ENCODE assay signal across 19 cellular contexts in the genomic region with DNA sequence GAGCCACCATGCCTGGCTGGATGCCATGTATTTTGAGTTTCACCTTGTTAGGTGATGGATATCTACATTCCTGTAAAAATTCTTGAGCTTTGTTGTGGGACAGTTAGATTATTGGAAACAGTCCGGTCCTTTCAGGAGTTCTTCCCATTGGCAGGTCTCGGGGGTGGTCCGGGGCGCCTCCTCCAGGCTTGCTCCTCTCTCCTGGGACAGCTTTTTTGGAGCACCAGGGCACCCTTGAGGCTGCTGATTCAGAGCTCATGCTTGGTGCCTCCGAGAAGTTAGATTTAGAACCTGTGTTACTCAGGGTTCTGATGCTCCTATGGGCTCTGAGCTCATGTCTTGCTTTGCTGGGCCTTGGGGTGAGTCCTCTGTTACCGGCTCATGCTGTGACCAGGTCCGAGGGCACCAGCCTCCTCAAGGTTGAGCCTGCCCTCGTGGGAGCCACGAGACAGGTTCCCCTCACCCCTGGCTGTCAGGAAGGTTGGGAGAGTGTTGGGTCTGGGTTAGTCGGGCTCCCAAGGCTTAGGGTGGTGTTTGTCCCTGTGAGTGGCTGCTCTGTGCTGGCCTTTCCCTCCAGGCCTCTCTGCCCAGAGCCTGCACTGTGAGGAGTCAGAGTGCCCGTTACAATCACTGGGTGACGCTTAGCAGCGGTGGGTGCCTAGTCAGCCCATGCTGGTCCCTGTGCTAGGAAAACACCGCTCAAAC. TPM values are rescaled to one million over a fixed set of nuclear protein-coding genes. Genes with fewer than 3 reads are reported as not detected.
A peak's percentile ranks its signal among the peaks of the same experiment; 100 is the strongest.
DNase-seq lines count a peak whose midpoint lies in the region; ATAC-seq, FAIRE-seq and TF ChIP-seq lines count a peak whose summit lies in the region.
"Had no signal": no experiment of that assay in that cellular context is flagged by ENCODE, and none has a peak within 500 bp of the region (broad histone marks: within the 10 kb centered on the region; RNA-seq: fewer than 3 reads in every experiment).

No MANE protein-coding gene starts in this region.

- ATAC-seq in GM12878 = no peak
- no peak for ATAC-seq in stimulated activated naive B cell treated with anti-CD40 and anti-IgM and Interleukin-4, amounts not matched to agents 10 μg/mL and 1 μg/mL and 100 μg/mL, for 72 hours (replicated peaks)
- ATAC-seq in naive thymus-derived CD4-positive, alpha-beta T cell = no peak
- ATAC-seq: HepG2 had no signal

- H3K27me3 ChIP-seq in right atrium auricular region (no peaks in the 10 kb centered on the region), GM12878 (replicated peaks in 1 of 2; ENCODE audit: control insufficient read depth in 2 of 2, insufficient read depth in 2 of 2, low read length in 1 of 2) (no peaks in the 10 kb centered on the region), neuronal stem cell (ENCODE audit: control insufficient read depth in 3 of 3, insufficient read depth in 3 of 3, low read depth in 1 of 3, low read length in 3 of 3) (peaks cover 0 to 6% (median 0%) of the 10 kb centered on the region in 3 experiments)
- H3K27me3 ChIP-seq in naive thymus-derived CD4-positive, alpha-beta T cell (ENCODE audit: control insufficient read depth in 2 of 2, insufficient read depth in 2 of 2, low read length in 2 of 2) = no peaks in the 10 kb centered on the region

- no peak overlapping the region for H2BK5ac ChIP-seq in neuronal stem cell (ENCODE audit: low read length)

- H3K4me1 ChIP-seq in right atrium auricular region (peaks cover 0 to 4% of the 10 kb centered on the region in 2 donors), GM12878 (ENCODE audit: control insufficient read depth, insufficient read depth, low read length) (no peaks in the 10 kb centered on the region), neuronal stem cell (ENCODE audit: control insufficient read depth in 2 of 2, insufficient read depth in 1 of 2, low read depth in 1 of 2, low read length in 2 of 2) (no peaks in the 10 kb centered on the region)
- H3K4me1 ChIP-seq in naive thymus-derived CD4-positive, alpha-beta T cell (ENCODE audit: control insufficient read depth in 2 of 2, insufficient read depth in 2 of 2, low read length in 2 of 2) = no peaks in the 10 kb centered on the region

- H3K27ac ChIP-seq in right atrium auricular region (no peak overlapping the region), GM12878 (ENCODE audit: control insufficient read depth, insufficient read depth) (no peak overlapping the region), neuronal stem cell (replicated peaks; ENCODE audit: low read length) (no peak overlapping the region)
- H3K27ac ChIP-seq in naive thymus-derived CD4-positive, alpha-beta T cell (ENCODE audit: low read depth, low read length) = no peak overlapping the region
- H3K27ac ChIP-seq: BLaER1 treated with 17β-estradiol and CSF1 and Interleukin-3, amounts not matched to agents 10 nM and 100 nM had no signal

- no peak overlapping the region for H2AK5ac ChIP-seq in neuronal stem cell (ENCODE audit: low read depth, low read length)

- H3K18ac ChIP-seq in neuronal stem cell (ENCODE audit: low read length) = no peak overlapping the region

- H3K4me3 Mint-ChIP-seq in stimulated activated naive B cell treated with anti-CD40 and anti-IgM and Interleukin-4, amounts not matched to agents 10 μg/mL and 1 μg/mL and 100 μg/mL, for 72 hours = no peak overlapping the region
- H3K4me3 Mint-ChIP-seq in naive thymus-derived CD4-positive, alpha-beta T cell = no peak overlapping the region
- H3K4me3 Mint-ChIP-seq: CD4-positive, CD25-positive, alpha-beta regulatory T cell; HFFc6 had no signal

- H3K27me3 Mint-ChIP-seq in stimulated activated naive B cell treated with anti-CD40 and anti-IgM and Interleukin-4, amounts not matched to agents 10 μg/mL and 1 μg/mL and 100 μg/mL, for 72 hours = no peaks in the 10 kb centered on the region
- H3K27me3 Mint-ChIP-seq in naive thymus-derived CD4-positive, alpha-beta T cell = peaks cover 0 to 16% (median 0%) of the 10 kb centered on the region in 5 donors

- 97% methylated on average over 14 of the region's 14 CpGs for WGBS in GM12878 (ENCODE audit: insufficient coverage, insufficient replicate concordance, low lambda C conversion rate, missing lambda C conversion rate)
- no CpG with 5 or more reads among the region's 14 CpGs for WGBS in neuronal stem cell (ENCODE audit: extremely low coverage in 2 of 2, insufficient read length in 2 of 2, insufficient replicate concordance in 1 of 2), 2 donors

- peak overlapping the region; percentile 66 for H3K27ac Mint-ChIP-seq in stimulated activated naive B cell treated with anti-CD40 and anti-IgM and Interleukin-4, amounts not matched to agents 10 μg/mL and 1 μg/mL and 100 μg/mL, for 72 hours
- H3K27ac Mint-ChIP-seq in naive thymus-derived CD4-positive, alpha-beta T cell = no peak overlapping the region
- H3K27ac Mint-ChIP-seq: CD4-positive, CD25-positive, alpha-beta regulatory T cell; HFFc6 had no signal

- no peak overlapping the region for H2BK120ac ChIP-seq in neuronal stem cell (ENCODE audit: low read depth, low read length)

- TF ChIP-seq POLR2A in GM12878 (IDR thresholded peaks at IDR 0.05; ENCODE audit: low read depth, low read length) = peak; percentile 61; the same call in 1 of the 2 replicates

- no peak overlapping the region for H2BK15ac ChIP-seq in neuronal stem cell (ENCODE audit: low read length)

- no peak overlapping the region for H3K4me2 ChIP-seq in GM12878 (ENCODE audit: control insufficient read depth, insufficient read depth)
- H3K4me2 ChIP-seq in neuronal stem cell (ENCODE audit: insufficient read depth, low read length, poor library complexity, severe bottlenecking) = no peak overlapping the region
- H3K4me2 ChIP-seq: BLaER1 treated with 17β-estradiol and CSF1 and Interleukin-3, amounts not matched to agents 10 nM and 100 nM had no signal

- H3K9ac ChIP-seq in GM12878 (ENCODE audit: control insufficient read depth, insufficient read depth, low read length) (no peak overlapping the region), neuronal stem cell (ENCODE audit: low read depth, low read length, poor library complexity) (no peak overlapping the region)
- H3K9ac ChIP-seq: BLaER1 treated with 17β-estradiol and CSF1 and Interleukin-3, amounts not matched to agents 10 nM and 100 nM had no signal

- no peak overlapping the region for H4K8ac ChIP-seq in neuronal stem cell (ENCODE audit: low read depth, low read length)

- H2AFZ ChIP-seq in GM12878 (ENCODE audit: control insufficient read depth, low read depth, low read length) = no peak overlapping the region
- H2AFZ ChIP-seq in neuronal stem cell (ENCODE audit: low read length) = no peak overlapping the region

- no peak overlapping the region for H3K4ac ChIP-seq in neuronal stem cell (ENCODE audit: low read length)

- H3K79me2 ChIP-seq in GM12878 (ENCODE audit: control insufficient read depth, insufficient read depth, low read length) = no peaks in the 10 kb centered on the region

- in situ Hi-C loops in GM12878 (cut with MboI) = no loop called here

- no peak overlapping the region for H3K4me3 ChIP-seq in right atrium auricular region
- H3K4me3 ChIP-seq in GM12878 = no peak overlapping the region
- H3K4me3 ChIP-seq in neuronal stem cell (ENCODE audit: low read length in 2 of 2) = no peak overlapping the region
- H3K4me3 ChIP-seq in naive thymus-derived CD4-positive, alpha-beta T cell (ENCODE audit: low read length) = no peak overlapping the region
- H3K4me3 ChIP-seq: BLaER1 treated with 17β-estradiol and CSF1 and Interleukin-3, amounts not matched to agents 10 nM and 100 nM had no signal

- TF ChIP-seq CTCF in right atrium auricular region (IDR thresholded peaks at IDR 0.05) (no peak), GM12878 (IDR thresholded peaks at IDR 0.05 in 2 of 3, conservative IDR thresholded peaks at IDR 0.05 in 1 of 3; ENCODE audit: control insufficient read depth in 2 of 3, extremely low read depth in 1 of 3, insufficient read depth in 1 of 3, low read depth in 3 of 3, low read length in 3 of 3) (no peak)

- SMC1A ChIA-PET in GM12878 (lab: Charles Lee; ENCODE audit: uncharacterized antibody, unreplicated experiment) = no interaction called here

- H3K14ac ChIP-seq in neuronal stem cell (ENCODE audit: low read length) = peak overlapping the region; percentile 14

- no peak for TF ChIP-seq EP300 in GM12878 (IDR thresholded peaks at IDR 0.05; ENCODE audit: borderline replicate concordance in 1 of 2, control insufficient read depth in 1 of 2, low read depth in 2 of 2, low read length in 2 of 2)

- RAD21 ChIA-PET in GM12878 (lab: Charles Lee; ENCODE audit: unreplicated experiment) = no interaction called here

- peaks cover 2% of the 10 kb centered on the region for H3K79me1 ChIP-seq in neuronal stem cell (ENCODE audit: low read depth, low read length)

- no TSS peak for BruUV-seq in GM12878 (replicated peaks; lab: Mats Ljungman, UMichigan)

- H2BK12ac ChIP-seq in neuronal stem cell (ENCODE audit: low read length) = no peak overlapping the region

- no peak overlapping the region for H3K23ac ChIP-seq in neuronal stem cell (ENCODE audit: low read depth, low read length, poor library complexity)

- H3K9me3 Mint-ChIP-seq in stimulated activated naive B cell treated with anti-CD40 and anti-IgM and Interleukin-4, amounts not matched to agents 10 μg/mL and 1 μg/mL and 100 μg/mL, for 72 hours = peaks cover 0 to 4% of the 10 kb centered on the region in 2 donors
- peaks cover 0 to 13% (median 6%) of the 10 kb centered on the region in 11 donors for H3K9me3 Mint-ChIP-seq in naive thymus-derived CD4-positive, alpha-beta T cell

- no peak for TF ChIP-seq RAD21 in GM12878 (IDR thresholded peaks at IDR 0.05; ENCODE audit: insufficient read depth, low read depth, low read length)

- no peak for FAIRE-seq in GM12878 (lab: Jason Lieb, UNC)
- FAIRE-seq: H1, HepG2 had no signal

- H4K91ac ChIP-seq in neuronal stem cell (ENCODE audit: low read depth, low read length, poor library complexity) = no peak overlapping the region

- DNase-seq in right atrium auricular region (ENCODE audit: low spot score) (peak; percentile 38), cardiac septum (ENCODE audit: low spot score) (no peak), GM12878 (ENCODE audit: low read depth, low spot score) (no peak), neuronal stem cell (ENCODE audit: low spot score) (no peak), HuH-7.5 (ENCODE audit: low spot score) (no peak)
- DNase-seq in stimulated activated naive B cell treated with anti-CD40 and anti-IgM and Interleukin-4, amounts not matched to agents 10 μg/mL and 1 μg/mL and 100 μg/mL, for 72 hours = no peak
- DNase-seq in activated effector memory CD4-positive, alpha-beta T cell treated with Interleukin-2 at 50 U/mL for 16 hours = no peak
- DNase-seq in naive thymus-derived CD4-positive, alpha-beta T cell = no peak
- DNase-seq: ACHN; CD4-positive, CD25-positive, alpha-beta regulatory T cell; DMS53; GF-D8; HCEC 1CT; HFFc6 had no signal

- peaks cover 6 to 12% of the 10 kb centered on the region in 2 donors for H3K4me1 Mint-ChIP-seq in stimulated activated naive B cell treated with anti-CD40 and anti-IgM and Interleukin-4, amounts not matched to agents 10 μg/mL and 1 μg/mL and 100 μg/mL, for 72 hours
- H3K4me1 Mint-ChIP-seq in naive thymus-derived CD4-positive, alpha-beta T cell = peaks cover 0 to 5% (median 0%) of the 10 kb centered on the region in 7 donors

- peaks cover 0 to under 1% of the 10 kb centered on the region in 2 donors for H3K9me3 ChIP-seq in right atrium auricular region
- no peaks in the 10 kb centered on the region; the same call in 2 of the 3 replicates for H3K9me3 ChIP-seq in GM12878 (replicated peaks; ENCODE audit: control insufficient read depth, insufficient read depth, low read length)
- H3K9me3 ChIP-seq in neuronal stem cell (replicated peaks in 1 of 2; ENCODE audit: control insufficient read depth in 2 of 2, insufficient read depth in 1 of 2, low read depth in 1 of 2, low read length in 2 of 2) = peaks cover 4 to 10% of the 10 kb centered on the region in 2 donors
- no peaks in the 10 kb centered on the region for H3K9me3 ChIP-seq in naive thymus-derived CD4-positive, alpha-beta T cell (ENCODE audit: control insufficient read depth in 2 of 3, low read length in 3 of 3)

- H3K36me3 Mint-ChIP-seq in stimulated activated naive B cell treated with anti-CD40 and anti-IgM and Interleukin-4, amounts not matched to agents 10 μg/mL and 1 μg/mL and 100 μg/mL, for 72 hours = peaks cover 41 to 53% of the 10 kb centered on the region in 2 donors
- H3K36me3 Mint-ChIP-seq in naive thymus-derived CD4-positive, alpha-beta T cell = peaks cover 18 to 24% (median 20%) of the 10 kb centered on the region in 5 donors

- intact Hi-C loops in cardiac septum (cut with DNase I) (no loop called here), GM12878 (cut with micrococcal nuclease; ENCODE audit: unreplicated experiment) (no loop called here)
- intact Hi-C loops in naive thymus-derived CD4-positive, alpha-beta T cell (cut with micrococcal nuclease) = no loop called here

- CTCF ChIA-PET in GM12878 (lab: Yijun Ruan, JAX) = interaction anchor here (0.9 kb wide), 1 partner anchor 88 kb away, joined by 3 read pairs; no protein-coding TSS in a partner anchor
- CTCF ChIA-PET in naive thymus-derived CD4-positive, alpha-beta T cell (lab: Charles Lee) = no interaction called here

- POLR2A ChIA-PET in GM12878 (lab: Charles Lee) = interaction anchor here (1.2 kb wide), 1 partner anchor 32 kb away, joined by 4 read pairs; no protein-coding TSS in a partner anchor
- POLR2A ChIA-PET in naive thymus-derived CD4-positive, alpha-beta T cell (lab: Charles Lee) = no interaction called here

- no peaks in the 10 kb centered on the region for H4K20me1 ChIP-seq in GM12878 (ENCODE audit: control insufficient read depth, insufficient read depth)

- peaks cover 44% of the 10 kb centered on the region for H3K36me3 ChIP-seq in right atrium auricular region
- peaks cover 7 to 17% of the 10 kb centered on the region in 2 experiments for H3K36me3 ChIP-seq in GM12878 (ENCODE audit: control insufficient read depth in 2 of 2, insufficient read depth in 2 of 2, low read length in 1 of 2)
- peaks cover 22 to 52% of the 10 kb centered on the region in 2 donors for H3K36me3 ChIP-seq in neuronal stem cell (replicated peaks in 1 of 2; ENCODE audit: control insufficient read depth in 2 of 2, insufficient read depth in 2 of 2, low read length in 2 of 2)
- peaks cover 0 to 45% (median under 1%) of the 10 kb centered on the region in 3 experiments for H3K36me3 ChIP-seq in naive thymus-derived CD4-positive, alpha-beta T cell (ENCODE audit: control insufficient read depth in 2 of 3, insufficient read depth in 3 of 3, low read length in 3 of 3)

RNA-seq across cellular contexts. Expression of a gene that starts 6.0 kb away (rescaled TPM):
- total RNA-seq in right atrium auricular region = not detected
- not detected for total RNA-seq in cardiac septum
- total RNA-seq in GM12878 (2013; cell fraction: nucleolus; rRNA removed) = not detected in 2 replicates
- not detected in 2 replicates for total RNA-seq in GM12878 (2014; rRNA removed)
- not detected in 2 replicates for total RNA-seq in GM12878 (2014; rRNA removed; fragmentation: Illumina TruSeq; extraction: Trizol)
- total RNA-seq in GM12878 (2021) = not detected in 2 replicates
- polyA plus RNA-seq in GM12878 (2011; ENCODE audit: low read depth) = 0.42 TPM
- not detected in 2 replicates for polyA plus RNA-seq in GM12878 (2011; rRNA removed)
- polyA plus RNA-seq in GM12878 (2011; cell fraction: cytosol; rRNA removed) = not detected in 2 replicates
- polyA plus RNA-seq in GM12878 (2011; cell fraction: nucleus; rRNA removed) = not detected in 2 replicates
- polyA plus RNA-seq in GM12878 (2012) = 0.83 and 0.89 TPM in 2 replicates
- polyA plus RNA-seq in GM12878 (2014; fragmentation: Illumina TruSeq; extraction: Trizol) = not detected in 2 replicates
- polyA plus RNA-seq in GM12878 (2014; fragmentation: Nextera tagmentation; extraction: Ambion mirVana) = under 1 TPM; 0.03 to 0.15 TPM
- not detected in 2 replicates for polyA plus RNA-seq in GM12878 (2014; rRNA removed)
- polyA plus RNA-seq in GM12878 (2016; fragmentation: Nextera tagmentation; extraction: Ambion mirVana) = under 1 TPM; 0.78 to 0.96 TPM
- not detected in 2 replicates for polyA minus RNA-seq in GM12878 (2011; rRNA and poly(A)+ RNA removed)
- not detected in 2 replicates for polyA minus RNA-seq in GM12878 (2011; cell fraction: cytosol; rRNA and poly(A)+ RNA removed)
- not detected in 2 replicates for polyA minus RNA-seq in GM12878 (2011; cell fraction: nucleus; rRNA and poly(A)+ RNA removed)
- polyA plus RNA-seq in neuronal stem cell (2013, experiment 1 of 2) = 0.52 TPM
- polyA plus RNA-seq in neuronal stem cell (2013, experiment 2 of 2) = 0.53 TPM
- total RNA-seq in naive thymus-derived CD4-positive, alpha-beta T cell = not detected
- under 1 TPM; 0.10 to 0.34 TPM for polyA plus RNA-seq in naive thymus-derived CD4-positive, alpha-beta T cell
- total RNA-seq: A172; CD4-positive, CD25-positive, alpha-beta regulatory T cell; HepG2; HT1080 had no signal
- polyA plus RNA-seq: HepG2 had no signal

RNA-seq across cellular contexts. Expression of a gene that starts 24.5 kb away (rescaled TPM):
- total RNA-seq in right atrium auricular region (10 to 100 TPM in 1 of 2 donors, 1 to 10 TPM in 1; 9.9 to 15.1 TPM), cardiac septum (21.6 TPM), GM12878 (2014; rRNA removed) (39.6 and 46.6 TPM in 2 replicates), GM12878 (2014; rRNA removed; fragmentation: Illumina TruSeq; extraction: Trizol) (34.4 and 41.6 TPM in 2 replicates), GM12878 (2021) (52.8 and 65.8 TPM in 2 replicates)
- total RNA-seq in GM12878 (2013; cell fraction: nucleolus; rRNA removed) = 107 and 127 TPM in 2 replicates
- polyA plus RNA-seq in GM12878 (2011; ENCODE audit: low read depth) = 17.0 TPM
- polyA plus RNA-seq in GM12878 (2011; rRNA removed) (50.7 and 64.1 TPM in 2 replicates), GM12878 (2014; fragmentation: Illumina TruSeq; extraction: Trizol) (46.0 and 60.9 TPM in 2 replicates), GM12878 (2014; fragmentation: Nextera tagmentation; extraction: Ambion mirVana) (1 to 10 TPM; 6.2 to 9.2 TPM), GM12878 (2014; rRNA removed) (92.6 and 95.2 TPM in 2 replicates), GM12878 (2016; fragmentation: Nextera tagmentation; extraction: Ambion mirVana) (100 to 1,000 TPM; 102 to 104 TPM)
- polyA plus RNA-seq in GM12878 (2011; cell fraction: cytosol; rRNA removed) = 76.9 and 109 TPM in 2 replicates
- 240 and 347 TPM in 2 replicates for polyA plus RNA-seq in GM12878 (2011; cell fraction: nucleus; rRNA removed)
- 27.9 and 29.1 TPM in 2 replicates for polyA plus RNA-seq in GM12878 (2012)
- polyA minus RNA-seq in GM12878 (2011; rRNA and poly(A)+ RNA removed) = 53.0 and 56.3 TPM in 2 replicates
- polyA minus RNA-seq in GM12878 (2011; cell fraction: cytosol; rRNA and poly(A)+ RNA removed) = 17.9 and 18.8 TPM in 2 replicates
- polyA minus RNA-seq in GM12878 (2011; cell fraction: nucleus; rRNA and poly(A)+ RNA removed) = 34.3 and 67.6 TPM in 2 replicates
- polyA plus RNA-seq in neuronal stem cell (2013, experiment 1 of 2) = 15.5 TPM
- 15.8 TPM for polyA plus RNA-seq in neuronal stem cell (2013, experiment 2 of 2)
- total RNA-seq in naive thymus-derived CD4-positive, alpha-beta T cell = 10 to 100 TPM; 51.0 to 67.1 (median 57.2) TPM
- 10 to 100 TPM; 25.6 to 40.7 TPM for polyA plus RNA-seq in naive thymus-derived CD4-positive, alpha-beta T cell

RNA-seq across cellular contexts. Expression of a gene that starts 35.3 kb away (rescaled TPM):
- total RNA-seq in right atrium auricular region (under 1 TPM; 0.22 to 0.24 TPM), cardiac septum (1.0 TPM), GM12878 (2014; rRNA removed) (0.60 and 0.62 TPM in 2 replicates), GM12878 (2014; rRNA removed; fragmentation: Illumina TruSeq; extraction: Trizol) (0.37 and 0.54 TPM in 2 replicates), GM12878 (2021) (1.2 TPM in 2 replicates)
- total RNA-seq in GM12878 (2013; cell fraction: nucleolus; rRNA removed) = 27.4 and 36.2 TPM in 2 replicates
- polyA plus RNA-seq in GM12878 (2011; ENCODE audit: low read depth) = 0.24 TPM
- polyA plus RNA-seq in GM12878 (2011; rRNA removed) (22.0 and 23.1 TPM in 2 replicates), GM12878 (2014; fragmentation: Illumina TruSeq; extraction: Trizol) (0.32 and 0.72 TPM in 2 replicates), GM12878 (2014; fragmentation: Nextera tagmentation; extraction: Ambion mirVana) (under 1 TPM; 0.05 to 0.09 TPM), GM12878 (2014; rRNA removed) (1.2 and 1.5 TPM in 2 replicates), GM12878 (2016; fragmentation: Nextera tagmentation; extraction: Ambion mirVana) (under 1 TPM; 0.11 to 0.31 TPM)
- polyA plus RNA-seq in GM12878 (2011; cell fraction: cytosol; rRNA removed) = 15.1 and 20.2 TPM in 2 replicates
- polyA plus RNA-seq in GM12878 (2011; cell fraction: nucleus; rRNA removed) = 292 and 335 TPM in 2 replicates
- 1.3 TPM in 2 replicates for polyA plus RNA-seq in GM12878 (2012)
- polyA minus RNA-seq in GM12878 (2011; rRNA and poly(A)+ RNA removed) = 13.9 and 20.8 TPM in 2 replicates
- 2.9 and 7.2 TPM in 2 replicates for polyA minus RNA-seq in GM12878 (2011; cell fraction: cytosol; rRNA and poly(A)+ RNA removed)
- polyA minus RNA-seq in GM12878 (2011; cell fraction: nucleus; rRNA and poly(A)+ RNA removed) = 44.2 and 54.8 TPM in 2 replicates
- 0.56 TPM for polyA plus RNA-seq in neuronal stem cell (2013, experiment 1 of 2)
- polyA plus RNA-seq in neuronal stem cell (2013, experiment 2 of 2) = 0.46 TPM
- total RNA-seq in naive thymus-derived CD4-positive, alpha-beta T cell = 1 to 10 TPM; 2.3 to 8.6 (median 4.5) TPM
- under 1 TPM in 1 of 2 donors, not detected in 1; 0.03 TPM for polyA plus RNA-seq in naive thymus-derived CD4-positive, alpha-beta T cell
- total RNA-seq: A172 had no signal

RNA-seq across cellular contexts. Expression of a gene that starts 39.4 kb away (rescaled TPM):
- 1 to 10 TPM; 2.4 to 3.5 TPM for total RNA-seq in right atrium auricular region
- 2.9 TPM for total RNA-seq in cardiac septum
- total RNA-seq in GM12878 (2013; cell fraction: nucleolus; rRNA removed) = 12.1 and 14.7 TPM in 2 replicates
- total RNA-seq in GM12878 (2014; rRNA removed) = 11.7 and 13.8 TPM in 2 replicates
- total RNA-seq in GM12878 (2014; rRNA removed; fragmentation: Illumina TruSeq; extraction: Trizol) = 5.5 and 7.2 TPM in 2 replicates
- 14.4 and 16.1 TPM in 2 replicates for total RNA-seq in GM12878 (2021)
- polyA plus RNA-seq in GM12878 (2011; ENCODE audit: low read depth) = 2.5 TPM
- 4.3 and 4.7 TPM in 2 replicates for polyA plus RNA-seq in GM12878 (2011; rRNA removed)
- polyA plus RNA-seq in GM12878 (2011; cell fraction: cytosol; rRNA removed) = 6.5 and 7.6 TPM in 2 replicates
- 9.9 and 13.2 TPM in 2 replicates for polyA plus RNA-seq in GM12878 (2011; cell fraction: nucleus; rRNA removed)
- 7.4 and 8.3 TPM in 2 replicates for polyA plus RNA-seq in GM12878 (2012)
- 2.2 and 4.1 TPM in 2 replicates for polyA plus RNA-seq in GM12878 (2014; fragmentation: Illumina TruSeq; extraction: Trizol)
- 1 to 10 TPM; 1.2 to 4.9 TPM for polyA plus RNA-seq in GM12878 (2014; fragmentation: Nextera tagmentation; extraction: Ambion mirVana)
- polyA plus RNA-seq in GM12878 (2014; rRNA removed) = 15.1 and 16.1 TPM in 2 replicates
- 10 to 100 TPM; 20.5 to 22.2 TPM for polyA plus RNA-seq in GM12878 (2016; fragmentation: Nextera tagmentation; extraction: Ambion mirVana)
- 3.2 and 9.8 TPM in 2 replicates for polyA minus RNA-seq in GM12878 (2011; rRNA and poly(A)+ RNA removed)
- polyA minus RNA-seq in GM12878 (2011; cell fraction: cytosol; rRNA and poly(A)+ RNA removed) = 2.8 and 3.9 TPM in 2 replicates
- polyA minus RNA-seq in GM12878 (2011; cell fraction: nucleus; rRNA and poly(A)+ RNA removed) = 5.4 and 5.7 TPM in 2 replicates
- polyA plus RNA-seq in neuronal stem cell (2013, experiment 1 of 2) = 6.1 TPM
- polyA plus RNA-seq in neuronal stem cell (2013, experiment 2 of 2) = 5.9 TPM
- total RNA-seq in naive thymus-derived CD4-positive, alpha-beta T cell = 1 to 10 TPM; 1.6 to 9.8 (median 7.7) TPM
- 1 to 10 TPM; 6.1 to 8.7 TPM for polyA plus RNA-seq in naive thymus-derived CD4-positive, alpha-beta T cell

RNA-seq across cellular contexts. Expression of a gene that starts 45.3 kb away (rescaled TPM):
- total RNA-seq in right atrium auricular region (100 to 1,000 TPM in 1 of 2 donors, 10 to 100 TPM in 1; 89.8 to 146 TPM), cardiac septum (152 TPM), GM12878 (2014; rRNA removed) (63.5 and 71.4 TPM in 2 replicates), GM12878 (2014; rRNA removed; fragmentation: Illumina TruSeq; extraction: Trizol) (48.0 and 50.8 TPM in 2 replicates), GM12878 (2021) (73.2 and 77.8 TPM in 2 replicates)
- 7.9 and 8.3 TPM in 2 replicates for total RNA-seq in GM12878 (2013; cell fraction: nucleolus; rRNA removed)
- polyA plus RNA-seq in GM12878 (2011; ENCODE audit: low read depth) = 52.7 TPM
- polyA plus RNA-seq in GM12878 (2011; rRNA removed) (21.0 and 32.7 TPM in 2 replicates), GM12878 (2014; fragmentation: Illumina TruSeq; extraction: Trizol) (35.6 and 57.1 TPM in 2 replicates), GM12878 (2014; fragmentation: Nextera tagmentation; extraction: Ambion mirVana) (10 to 100 TPM; 55.3 to 67.7 TPM), GM12878 (2014; rRNA removed) (51.9 and 52.6 TPM in 2 replicates), GM12878 (2016; fragmentation: Nextera tagmentation; extraction: Ambion mirVana) (100 to 1,000 TPM; 162 to 164 TPM)
- 49.9 and 52.1 TPM in 2 replicates for polyA plus RNA-seq in GM12878 (2011; cell fraction: cytosol; rRNA removed)
- polyA plus RNA-seq in GM12878 (2011; cell fraction: nucleus; rRNA removed) = 45.0 and 46.7 TPM in 2 replicates
- 60.0 and 70.1 TPM in 2 replicates for polyA plus RNA-seq in GM12878 (2012)
- polyA minus RNA-seq in GM12878 (2011; rRNA and poly(A)+ RNA removed) = 14.8 and 20.7 TPM in 2 replicates
- 15.1 and 18.8 TPM in 2 replicates for polyA minus RNA-seq in GM12878 (2011; cell fraction: cytosol; rRNA and poly(A)+ RNA removed)
- polyA minus RNA-seq in GM12878 (2011; cell fraction: nucleus; rRNA and poly(A)+ RNA removed) = 4.5 and 5.1 TPM in 2 replicates
- polyA plus RNA-seq in neuronal stem cell (2013, experiment 1 of 2) = 61.5 TPM
- polyA plus RNA-seq in neuronal stem cell (2013, experiment 2 of 2) = 63.2 TPM
- 10 to 100 TPM; 17.5 to 39.8 (median 28.9) TPM for total RNA-seq in naive thymus-derived CD4-positive, alpha-beta T cell
- polyA plus RNA-seq in naive thymus-derived CD4-positive, alpha-beta T cell = 100 to 1,000 TPM in 1 of 2 donors, 10 to 100 TPM in 1; 81.9 to 104 TPM
